ENCODE assay signal across 1 cellular context in genomic region chr20:13008761-13009681, GRCh38.
TF ChIP-seq lines count a peak whose summit lies in the region.

SPTLC3 (plus strand) TSS chr20:13008972; CDS start chr20:13009268, 296 bp downstream.

TF ChIP-seq in HepG2, 621 proteins besides CTCF, POLR2A, EP300 and RAD21 (continued from another document and continues in another):
- no peak for TF ChIP-seq ZHX2 (IDR thresholded peaks at IDR 0.05; ENCODE audit: low read depth)
- TF ChIP-seq ZHX2 (CRISPR knock-in tag; IDR thresholded peaks at IDR 0.05; ENCODE audit: borderline replicate concordance) = no peak
- TF ChIP-seq ZFP37 (CRISPR knock-in tag; IDR thresholded peaks at IDR 0.05; ENCODE audit: borderline replicate concordance) = no peak
- no peak for TF ChIP-seq MED8 (CRISPR knock-in tag; IDR thresholded peaks at IDR 0.05; ENCODE audit: insufficient replicate concordance)
- TF ChIP-seq RCOR2 (CRISPR knock-in tag; IDR thresholded peaks at IDR 0.05) = no peak; the same call in 1 of the 2 replicates
- no peak for TF ChIP-seq XRCC5 (optimal IDR thresholded peaks at IDR 0.05; ENCODE audit: low read length)
- no peak; the same call in 1 of the 2 replicates for TF ChIP-seq RXRB (CRISPR knock-in tag; IDR thresholded peaks at IDR 0.05; ENCODE audit: borderline replicate concordance)
- no peak for TF ChIP-seq ZNF468 (CRISPR knock-in tag; IDR thresholded peaks at IDR 0.05)
- no peak for TF ChIP-seq ZNF484 (CRISPR knock-in tag; IDR thresholded peaks at IDR 0.05; ENCODE audit: borderline replicate concordance, low read depth)
- TF ChIP-seq ZNF776 (CRISPR knock-in tag; IDR thresholded peaks at IDR 0.05) = no peak
- TF ChIP-seq KDM3A (CRISPR knock-in tag; IDR thresholded peaks at IDR 0.05; ENCODE audit: low read depth) = no peak
- 0 out of 2 replicates have a peak, but pooled peaks have one; percentile 19 for TF ChIP-seq YEATS4 (CRISPR knock-in tag; IDR thresholded peaks at IDR 0.05; ENCODE audit: borderline replicate concordance)
- TF ChIP-seq BCL3 (CRISPR knock-in tag; IDR thresholded peaks at IDR 0.05) = no peak
- TF ChIP-seq CBX5 (CRISPR knock-in tag; IDR thresholded peaks at IDR 0.05; ENCODE audit: borderline replicate concordance) = no peak
- peak in 1 of 2 experiments; percentile 34; a peak in 1 of 4 replicates for TF ChIP-seq REST (IDR thresholded peaks at IDR 0.05; ENCODE audit: borderline replicate concordance in 1 of 2, low read depth in 1 of 2, low read length in 2 of 2)
- TF ChIP-seq ZFP82 (CRISPR knock-in tag; IDR thresholded peaks at IDR 0.05; ENCODE audit: borderline replicate concordance) = no peak
- TF ChIP-seq TGIF2 (CRISPR knock-in tag; IDR thresholded peaks at IDR 0.05) = peak; percentile 80
- TF ChIP-seq ARID3A (IDR thresholded peaks at IDR 0.05; ENCODE audit: low read depth, low read length) = no peak
- TF ChIP-seq ZNF879 (CRISPR knock-in tag; IDR thresholded peaks at IDR 0.05) = peak; percentile 83
- TF ChIP-seq ZFY (CRISPR knock-in tag; IDR thresholded peaks at IDR 0.05) = no peak
- no peak for TF ChIP-seq GFI1 (CRISPR knock-in tag; IDR thresholded peaks at IDR 0.05; ENCODE audit: borderline replicate concordance)
- no peak for TF ChIP-seq ZBTB43 (CRISPR knock-in tag; conservative IDR thresholded peaks at IDR 0.05)
- no peak for TF ChIP-seq DMTF1 (CRISPR knock-in tag; IDR thresholded peaks at IDR 0.05)
- TF ChIP-seq THRA (CRISPR knock-in tag; IDR thresholded peaks at IDR 0.05; ENCODE audit: borderline replicate concordance) = no peak
- no peak for TF ChIP-seq ZNF607 (CRISPR knock-in tag; IDR thresholded peaks at IDR 0.05; ENCODE audit: borderline replicate concordance)
- TF ChIP-seq FLYWCH1 (CRISPR knock-in tag; IDR thresholded peaks at IDR 0.05) = no peak
- TF ChIP-seq BRD4 (CRISPR knock-in tag; IDR thresholded peaks at IDR 0.05) = no peak
- no peak for TF ChIP-seq ARID2 (CRISPR knock-in tag; IDR thresholded peaks at IDR 0.05; ENCODE audit: borderline replicate concordance)
- no peak for TF ChIP-seq ATM (IDR thresholded peaks at IDR 0.05; ENCODE audit: borderline replicate concordance)
- no peak for TF ChIP-seq SRY (CRISPR knock-in tag; IDR thresholded peaks at IDR 0.05)
- TF ChIP-seq ZNF34 (CRISPR knock-in tag; IDR thresholded peaks at IDR 0.05; ENCODE audit: borderline replicate concordance) = no peak
